8 cellular contexts compared by ENCODE assay signal in genomic region chr2:30366199-30366691, GRCh38.
A peak's percentile ranks its signal among the peaks of the same experiment; 100 is the strongest.
DNase-seq lines count a peak whose midpoint lies in the region; ATAC-seq lines count a peak whose summit lies in the region.

No MANE protein-coding gene starts in this region.

- no peak overlapping the region for H3K27ac Mint-ChIP-seq in activated CD8-positive, alpha-beta memory T cell treated with anti-CD3 and anti-CD28 coated beads, Interleukin-2, amount 10 ng/mL, durations not matched to agents 7 days and 5 days
- peak overlapping the region; percentile 87 to 91 for H3K27ac Mint-ChIP-seq in stimulated activated naive CD8-positive, alpha-beta T cell treated with anti-CD3 and anti-CD28 coated beads, Interleukin-15, amount 100 ng/mL, for 72 hours

- H3K9me3 Mint-ChIP-seq in activated CD8-positive, alpha-beta memory T cell treated with anti-CD3 and anti-CD28 coated beads, Interleukin-2, amount 10 ng/mL, durations not matched to agents 7 days and 5 days (ENCODE audit: low read depth): no peaks in the 10 kb centered on the region
- no peaks in the 10 kb centered on the region for H3K9me3 Mint-ChIP-seq in stimulated activated naive CD8-positive, alpha-beta T cell treated with anti-CD3 and anti-CD28 coated beads, Interleukin-15, amount 100 ng/mL, for 72 hours

- DNase-seq in activated gamma-delta T cell treated with Interleukin-2 at 50 U/mL for 16 hours: peak; percentile 19
- no peak for DNase-seq in activated gamma-delta T cell (lab: John Stamatoyannopoulos, UW)
- DNase-seq in activated CD8-positive, alpha-beta memory T cell treated with anti-CD3 and anti-CD28 coated beads, Interleukin-2, amount 10 ng/mL, durations not matched to agents 7 days and 5 days: peak; percentile 52
- peak; percentile 70 for DNase-seq in hepatic stellate cell (ENCODE audit: low spot score)
- peak; percentile 46 to 66 for DNase-seq in stimulated activated naive CD8-positive, alpha-beta T cell treated with anti-CD3 and anti-CD28 coated beads, Interleukin-15, amount 100 ng/mL, for 72 hours

- H3K4me1 Mint-ChIP-seq in activated CD8-positive, alpha-beta memory T cell treated with anti-CD3 and anti-CD28 coated beads, Interleukin-2, amount 10 ng/mL, durations not matched to agents 7 days and 5 days: peaks cover 27% of the 10 kb centered on the region
- H3K4me1 Mint-ChIP-seq in stimulated activated naive CD8-positive, alpha-beta T cell treated with anti-CD3 and anti-CD28 coated beads, Interleukin-15, amount 100 ng/mL, for 72 hours: peaks cover 52% of the 10 kb centered on the region

- H3K27me3 Mint-ChIP-seq in activated CD8-positive, alpha-beta memory T cell treated with anti-CD3 and anti-CD28 coated beads, Interleukin-2, amount 10 ng/mL, durations not matched to agents 7 days and 5 days: no peaks in the 10 kb centered on the region
- H3K27me3 Mint-ChIP-seq in stimulated activated naive CD8-positive, alpha-beta T cell treated with anti-CD3 and anti-CD28 coated beads, Interleukin-15, amount 100 ng/mL, for 72 hours: no peaks in the 10 kb centered on the region

- CTCF ChIA-PET in activated CD8-positive, alpha-beta memory T cell treated with anti-CD3 and anti-CD28 coated beads, Interleukin-2, amount 10 ng/mL, durations not matched to agents 7 days and 5 days (lab: Charles Lee): interaction anchor here (0.7 to 1.0 kb wide), 2 partner anchors 32 to 345 kb away, joined by 3 read pairs; no protein-coding TSS in a partner anchor

- no peak overlapping the region for H3K4me3 Mint-ChIP-seq in activated CD8-positive, alpha-beta memory T cell treated with anti-CD3 and anti-CD28 coated beads, Interleukin-2, amount 10 ng/mL, durations not matched to agents 7 days and 5 days
- peak overlapping the region; percentile 46 to 66 for H3K4me3 Mint-ChIP-seq in stimulated activated naive CD8-positive, alpha-beta T cell treated with anti-CD3 and anti-CD28 coated beads, Interleukin-15, amount 100 ng/mL, for 72 hours

- H3K36me3 Mint-ChIP-seq in activated CD8-positive, alpha-beta memory T cell treated with anti-CD3 and anti-CD28 coated beads, Interleukin-2, amount 10 ng/mL, durations not matched to agents 7 days and 5 days: peaks cover 1% of the 10 kb centered on the region

- peak; percentile 78 for ATAC-seq in activated CD8-positive, alpha-beta memory T cell treated with anti-CD3 and anti-CD28 coated beads, Interleukin-2, amount 10 ng/mL, durations not matched to agents 7 days and 5 days
- peak; percentile 97 for ATAC-seq in stimulated activated naive CD8-positive, alpha-beta T cell treated with anti-CD3 and anti-CD28 coated beads, Interleukin-15, amount 100 ng/mL, for 72 hours
- no peak for ATAC-seq in HG03469 (IDR thresholded peaks at IDR 0.05; ENCODE audit: unreplicated experiment)
- ATAC-seq in HG02571 (IDR thresholded peaks at IDR 0.05; ENCODE audit: unreplicated experiment): no peak
- no peak for ATAC-seq in HG02840 (IDR thresholded peaks at IDR 0.05; ENCODE audit: low FRiP score, unreplicated experiment)

Comparison
In these comparisons a context has a peak if more than half of its experiments do, and no peak if none do; other contexts are left out.
1. ATAC-seq: peak in activated CD8-positive, alpha-beta memory T cell treated with anti-CD3 and anti-CD28 coated beads, Interleukin-2, amount 10 ng/mL, durations not matched to agents 7 days and 5 days (single experiment) and stimulated activated naive CD8-positive, alpha-beta T cell treated with anti-CD3 and anti-CD28 coated beads, Interleukin-15, amount 100 ng/mL, for 72 hours (single experiment); none in HG03469 (single experiment), HG02571 (single experiment) and HG02840 (single experiment).